In genomic region chr1:4513326-4514114, GRCh38 we compare ENCODE assay signal across 19 cellular contexts.
"Had no signal": no experiment of that assay in that cellular context is flagged by ENCODE, and none has a peak within 500 bp of the region (broad histone marks: within the 10 kb centered on the region; RNA-seq: fewer than 3 reads in every experiment).

No MANE protein-coding gene starts in this region.

- H3K4me1 Mint-ChIP-seq: activated B cell treated with CpG ODN at 0.5 μM for 24 hours; activated CD4-positive, alpha-beta memory T cell treated with anti-CD3 and anti-CD28 coated beads, Interleukin-2, amount 10 ng/mL, durations not matched to agents 7 days and 5 days; activated CD8-positive, alpha-beta memory T cell treated with anti-CD3 and anti-CD28 coated beads, Interleukin-2, amount 10 ng/mL, durations not matched to agents 7 days and 5 days; activated T-helper 17 cell treated with anti-CD3 and anti-CD28 coated beads, Interleukin-2, amount 50 U/mL, for 72 hours; memory B cell; naive B cell had no signal

- H3K27me3 ChIP-seq: brain microvascular endothelial cell, colonic mucosa had no signal

- H3K4me3 ChIP-seq: colonic mucosa, mucosa of descending colon, skin epidermis had no signal

- H3K4me3 Mint-ChIP-seq: activated B cell treated with CpG ODN at 0.5 μM for 24 hours; activated CD4-positive, alpha-beta memory T cell treated with anti-CD3 and anti-CD28 coated beads, Interleukin-2, amount 10 ng/mL, durations not matched to agents 7 days and 5 days; activated CD8-positive, alpha-beta memory T cell treated with anti-CD3 and anti-CD28 coated beads, Interleukin-2, amount 10 ng/mL, durations not matched to agents 7 days and 5 days; activated naive CD8-positive, alpha-beta T cell treated with anti-CD3 and anti-CD28 coated beads for 36 hours; activated T-helper 17 cell treated with anti-CD3 and anti-CD28 coated beads, Interleukin-2, amount 50 U/mL, for 72 hours; memory B cell; naive B cell; stimulated activated naive CD8-positive, alpha-beta T cell treated with anti-CD3 and anti-CD28 coated beads, Interleukin-15, Interleukin-2, amounts not matched to agents 100 ng/mL and 50 ng/mL, for 24 hours had no signal

- H3K9me3 ChIP-seq: colonic mucosa, mucosa of descending colon had no signal

- H3K27ac ChIP-seq: brain microvascular endothelial cell, colonic mucosa had no signal

- H3K9me3 Mint-ChIP-seq: activated B cell treated with CpG ODN at 0.5 μM for 24 hours; activated CD4-positive, alpha-beta memory T cell treated with anti-CD3 and anti-CD28 coated beads, Interleukin-2, amount 10 ng/mL, durations not matched to agents 7 days and 5 days; activated naive CD8-positive, alpha-beta T cell treated with anti-CD3 and anti-CD28 coated beads for 36 hours; activated T-helper 17 cell treated with anti-CD3 and anti-CD28 coated beads, Interleukin-2, amount 50 U/mL, for 72 hours; stimulated activated naive CD8-positive, alpha-beta T cell treated with anti-CD3 and anti-CD28 coated beads, Interleukin-15, Interleukin-2, amounts not matched to agents 100 ng/mL and 50 ng/mL, for 24 hours had no signal

- ATAC-seq: activated CD8-positive, alpha-beta memory T cell treated with anti-CD3 and anti-CD28 coated beads, Interleukin-2, amount 10 ng/mL, durations not matched to agents 7 days and 5 days; activated T-helper 17 cell treated with anti-CD3 and anti-CD28 coated beads, Interleukin-2, amount 50 U/mL, for 72 hours; mucosa of descending colon had no signal

- H3K27ac Mint-ChIP-seq: activated B cell treated with CpG ODN at 0.5 μM for 24 hours; activated CD4-positive, alpha-beta memory T cell treated with anti-CD3 and anti-CD28 coated beads, Interleukin-2, amount 10 ng/mL, durations not matched to agents 7 days and 5 days; activated CD8-positive, alpha-beta memory T cell treated with anti-CD3 and anti-CD28 coated beads, Interleukin-2, amount 10 ng/mL, durations not matched to agents 7 days and 5 days; activated naive CD8-positive, alpha-beta T cell treated with anti-CD3 and anti-CD28 coated beads for 36 hours; activated T-helper 17 cell treated with anti-CD3 and anti-CD28 coated beads, Interleukin-2, amount 50 U/mL, for 72 hours; memory B cell; naive B cell; stimulated activated naive CD8-positive, alpha-beta T cell treated with anti-CD3 and anti-CD28 coated beads, Interleukin-15, Interleukin-2, amounts not matched to agents 100 ng/mL and 50 ng/mL, for 24 hours had no signal

- H3K4me1 ChIP-seq: colonic mucosa had no signal

- H3K36me3 Mint-ChIP-seq: activated CD8-positive, alpha-beta memory T cell treated with anti-CD3 and anti-CD28 coated beads, Interleukin-2, amount 10 ng/mL, durations not matched to agents 7 days and 5 days; activated naive CD8-positive, alpha-beta T cell treated with anti-CD3 and anti-CD28 coated beads for 36 hours; memory B cell; naive B cell had no signal

- DNase-seq: activated B cell treated with CpG ODN at 0.5 μM for 24 hours; activated CD4-positive, alpha-beta memory T cell treated with anti-CD3 and anti-CD28 coated beads, Interleukin-2, amount 10 ng/mL, durations not matched to agents 7 days and 5 days; activated CD4-positive, alpha-beta T cell treated with anti-CD3 and anti-CD28 coated beads for 48 hours; activated CD8-positive, alpha-beta memory T cell treated with anti-CD3 and anti-CD28 coated beads, Interleukin-2, amount 10 ng/mL, durations not matched to agents 7 days and 5 days; activated naive CD4-positive, alpha-beta T cell; activated naive CD8-positive, alpha-beta T cell treated with anti-CD3 and anti-CD28 coated beads for 36 hours; brain microvascular endothelial cell; central memory CD4-positive, alpha-beta T cell; colonic mucosa; foreskin melanocyte; glutamatergic neuron; left ventricle myocardium superior; naive B cell; trophoblast cell had no signal

- H3K27me3 Mint-ChIP-seq: activated CD4-positive, alpha-beta memory T cell treated with anti-CD3 and anti-CD28 coated beads, Interleukin-2, amount 10 ng/mL, durations not matched to agents 7 days and 5 days had no signal

- H3K36me3 ChIP-seq: brain microvascular endothelial cell, colonic mucosa had no signal
